ENCODE assay signal across 1 cellular context in the genomic region with DNA sequence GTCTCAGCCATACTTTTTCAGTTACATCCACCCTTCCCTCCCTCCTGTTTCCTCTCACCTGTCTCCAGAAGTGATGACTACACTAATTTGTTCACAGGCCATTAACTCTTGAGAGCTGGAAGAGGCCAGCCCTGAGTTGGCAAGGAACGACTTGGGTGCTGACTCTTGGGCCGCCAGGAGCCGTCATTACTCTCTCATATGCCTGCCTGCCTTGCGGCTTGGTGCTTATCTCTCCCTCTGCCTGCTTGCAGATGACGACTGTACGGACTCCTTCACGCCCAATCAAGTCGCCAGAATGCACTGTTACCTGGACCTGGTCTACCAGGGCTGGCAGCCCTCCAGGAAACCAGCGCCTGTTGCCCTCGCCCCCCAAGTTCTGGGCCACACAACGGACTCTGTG.
A peak's percentile ranks its signal among the peaks of the same experiment; 100 is the strongest.
TF ChIP-seq lines count a peak whose summit lies in the region.

No MANE protein-coding gene starts in this region.

TF ChIP-seq in K562, 482 proteins besides CTCF, POLR2A, EP300 and RAD21 (continued from another document and continues in another):
- TF ChIP-seq CUX1 (CRISPR knock-in tag; IDR thresholded peaks at IDR 0.05), result no peak
- no peak for TF ChIP-seq ZNF740 (CRISPR knock-in tag; IDR thresholded peaks at IDR 0.05)
- no peak for TF ChIP-seq ZNF740 (tag; IDR thresholded peaks at IDR 0.05)
- no peak for TF ChIP-seq ZNF639 (CRISPR knock-in tag; conservative IDR thresholded peaks at IDR 0.05 in 1 of 2, IDR thresholded peaks at IDR 0.05 in 1 of 2)
- no peak for TF ChIP-seq PRMT5 (CRISPR knock-in tag; IDR thresholded peaks at IDR 0.05)
- TF ChIP-seq TAF9B (IDR thresholded peaks at IDR 0.05; ENCODE audit: partially characterized antibody), result no peak
- no peak for TF ChIP-seq VEZF1 (CRISPR knock-in tag; IDR thresholded peaks at IDR 0.05)
- TF ChIP-seq, protein P1, sequence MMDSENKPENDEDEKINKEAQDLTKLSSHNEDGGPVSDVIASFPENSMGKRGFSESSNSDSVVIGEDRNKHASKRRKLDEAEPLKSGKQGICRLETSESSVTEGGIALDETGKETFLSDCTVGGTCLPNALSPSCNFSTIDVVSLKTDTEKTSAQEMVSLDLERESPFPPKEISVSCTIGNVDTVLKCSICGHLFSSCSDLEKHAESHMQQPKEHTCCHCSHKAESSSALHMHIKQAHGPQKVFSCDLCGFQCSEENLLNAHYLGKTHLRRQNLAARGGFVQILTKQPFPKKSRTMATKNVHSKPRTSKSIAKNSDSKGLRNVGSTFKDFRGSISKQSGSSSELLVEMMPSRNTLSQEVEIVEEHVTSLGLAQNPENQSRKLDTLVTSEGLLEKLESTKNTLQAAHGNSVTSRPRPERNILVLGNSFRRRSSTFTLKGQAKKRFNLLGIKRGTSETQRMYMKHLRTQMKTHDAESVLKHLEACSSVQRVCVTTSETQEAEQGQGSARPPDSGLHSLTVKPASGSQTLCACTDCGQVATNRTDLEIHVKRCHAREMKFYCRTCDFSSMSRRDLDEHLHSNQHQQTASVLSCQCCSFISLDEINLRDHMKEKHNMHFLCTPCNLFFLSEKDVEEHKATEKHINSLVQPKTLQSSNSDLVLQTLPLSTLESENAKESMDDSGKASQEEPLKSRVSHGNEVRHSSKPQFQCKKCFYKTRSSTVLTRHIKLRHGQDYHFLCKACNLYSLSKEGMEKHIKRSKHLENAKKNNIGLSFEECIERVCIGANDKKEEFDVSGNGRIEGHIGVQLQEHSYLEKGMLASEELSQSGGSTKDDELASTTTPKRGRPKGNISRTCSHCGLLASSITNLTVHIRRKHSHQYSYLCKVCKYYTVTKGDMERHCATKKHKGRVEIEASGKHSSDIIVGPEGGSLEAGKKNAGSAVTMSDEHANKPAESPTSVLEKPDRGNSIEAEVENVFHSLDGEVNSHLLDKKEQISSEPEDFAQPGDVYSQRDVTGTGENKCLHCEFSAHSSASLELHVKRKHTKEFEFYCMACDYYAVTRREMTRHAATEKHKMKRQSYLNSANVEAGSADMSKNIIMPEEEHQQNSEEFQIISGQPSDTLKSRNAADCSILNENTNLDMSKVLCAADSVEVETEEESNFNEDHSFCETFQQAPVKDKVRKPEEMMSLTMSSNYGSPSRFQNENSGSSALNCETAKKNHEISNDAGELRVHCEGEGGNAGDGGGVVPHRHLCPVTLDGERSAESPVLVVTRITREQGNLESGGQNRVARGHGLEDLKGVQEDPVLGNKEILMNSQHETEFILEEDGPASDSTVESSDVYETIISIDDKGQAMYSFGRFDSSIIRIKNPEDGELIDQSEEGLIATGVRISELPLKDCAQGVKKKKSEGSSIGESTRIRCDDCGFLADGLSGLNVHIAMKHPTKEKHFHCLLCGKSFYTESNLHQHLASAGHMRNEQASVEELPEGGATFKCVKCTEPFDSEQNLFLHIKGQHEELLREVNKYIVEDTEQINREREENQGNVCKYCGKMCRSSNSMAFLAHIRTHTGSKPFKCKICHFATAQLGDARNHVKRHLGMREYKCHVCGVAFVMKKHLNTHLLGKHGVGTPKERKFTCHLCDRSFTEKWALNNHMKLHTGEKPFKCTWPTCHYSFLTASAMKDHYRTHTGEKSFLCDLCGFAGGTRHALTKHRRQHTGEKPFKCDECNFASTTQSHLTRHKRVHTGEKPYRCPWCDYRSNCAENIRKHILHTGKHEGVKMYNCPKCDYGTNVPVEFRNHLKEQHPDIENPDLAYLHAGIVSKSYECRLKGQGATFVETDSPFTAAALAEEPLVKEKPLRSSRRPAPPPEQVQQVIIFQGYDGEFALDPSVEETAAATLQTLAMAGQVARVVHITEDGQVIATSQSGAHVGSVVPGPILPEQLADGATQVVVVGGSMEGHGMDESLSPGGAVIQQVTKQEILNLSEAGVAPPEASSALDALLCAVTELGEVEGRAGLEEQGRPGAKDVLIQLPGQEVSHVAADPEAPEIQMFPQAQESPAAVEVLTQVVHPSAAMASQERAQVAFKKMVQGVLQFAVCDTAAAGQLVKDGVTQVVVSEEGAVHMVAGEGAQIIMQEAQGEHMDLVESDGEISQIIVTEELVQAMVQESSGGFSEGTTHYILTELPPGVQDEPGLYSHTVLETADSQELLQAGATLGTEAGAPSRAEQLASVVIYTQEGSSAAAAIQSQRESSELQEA (IDR thresholded peaks at IDR 0.05; ENCODE audit: low read depth), result no peak
- TF ChIP-seq DPF2 (IDR thresholded peaks at IDR 0.05), result no peak
- TF ChIP-seq NFE2L1 (tag; IDR thresholded peaks at IDR 0.05; ENCODE audit: borderline replicate concordance, low read depth), result no peak
- peak; percentile 91 for TF ChIP-seq RFX5 (IDR thresholded peaks at IDR 0.05; ENCODE audit: low read depth, low read length)
- no peak for TF ChIP-seq ZC3H8 (IDR thresholded peaks at IDR 0.05)
- TF ChIP-seq CTBP1 (IDR thresholded peaks at IDR 0.05; ENCODE audit: borderline replicate concordance), result peak; percentile 70; the same call in 1 of the 2 replicates
- no peak for TF ChIP-seq FIP1L1 (IDR thresholded peaks at IDR 0.05; ENCODE audit: low read depth, low read length, poor library complexity, severe bottlenecking)
- no peak for TF ChIP-seq EZH2 (IDR thresholded peaks at IDR 0.05; ENCODE audit: borderline replicate concordance, low read depth, low read length)
- TF ChIP-seq C11orf30 (IDR thresholded peaks at IDR 0.05; ENCODE audit: low read depth), result peak; percentile 62; the same call in 1 of the 2 replicates
- no peak for TF ChIP-seq ZNF695 (CRISPR knock-in tag; IDR thresholded peaks at IDR 0.05)
- TF ChIP-seq, protein P2, sequence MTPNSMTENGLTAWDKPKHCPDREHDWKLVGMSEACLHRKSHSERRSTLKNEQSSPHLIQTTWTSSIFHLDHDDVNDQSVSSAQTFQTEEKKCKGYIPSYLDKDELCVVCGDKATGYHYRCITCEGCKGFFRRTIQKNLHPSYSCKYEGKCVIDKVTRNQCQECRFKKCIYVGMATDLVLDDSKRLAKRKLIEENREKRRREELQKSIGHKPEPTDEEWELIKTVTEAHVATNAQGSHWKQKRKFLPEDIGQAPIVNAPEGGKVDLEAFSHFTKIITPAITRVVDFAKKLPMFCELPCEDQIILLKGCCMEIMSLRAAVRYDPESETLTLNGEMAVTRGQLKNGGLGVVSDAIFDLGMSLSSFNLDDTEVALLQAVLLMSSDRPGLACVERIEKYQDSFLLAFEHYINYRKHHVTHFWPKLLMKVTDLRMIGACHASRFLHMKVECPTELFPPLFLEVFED (CRISPR knock-in tag; conservative IDR thresholded peaks at IDR 0.05), result no peak
- TF ChIP-seq, protein P3, sequence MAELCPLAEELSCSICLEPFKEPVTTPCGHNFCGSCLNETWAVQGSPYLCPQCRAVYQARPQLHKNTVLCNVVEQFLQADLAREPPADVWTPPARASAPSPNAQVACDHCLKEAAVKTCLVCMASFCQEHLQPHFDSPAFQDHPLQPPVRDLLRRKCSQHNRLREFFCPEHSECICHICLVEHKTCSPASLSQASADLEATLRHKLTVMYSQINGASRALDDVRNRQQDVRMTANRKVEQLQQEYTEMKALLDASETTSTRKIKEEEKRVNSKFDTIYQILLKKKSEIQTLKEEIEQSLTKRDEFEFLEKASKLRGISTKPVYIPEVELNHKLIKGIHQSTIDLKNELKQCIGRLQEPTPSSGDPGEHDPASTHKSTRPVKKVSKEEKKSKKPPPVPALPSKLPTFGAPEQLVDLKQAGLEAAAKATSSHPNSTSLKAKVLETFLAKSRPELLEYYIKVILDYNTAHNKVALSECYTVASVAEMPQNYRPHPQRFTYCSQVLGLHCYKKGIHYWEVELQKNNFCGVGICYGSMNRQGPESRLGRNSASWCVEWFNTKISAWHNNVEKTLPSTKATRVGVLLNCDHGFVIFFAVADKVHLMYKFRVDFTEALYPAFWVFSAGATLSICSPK (IDR thresholded peaks at IDR 0.05; ENCODE audit: borderline replicate concordance), result no peak
- no peak for TF ChIP-seq CREB1 (IDR thresholded peaks at IDR 0.05)
- peak; percentile 77 for TF ChIP-seq CREB1 (CRISPR knock-in tag; IDR thresholded peaks at IDR 0.05)
- peak in 1 of 2 experiments; percentile 54; a peak in 1 of 4 replicates for TF ChIP-seq RCOR1 (IDR thresholded peaks at IDR 0.05; ENCODE audit: borderline replicate concordance in 1 of 2, low read depth in 2 of 2, low read length in 2 of 2)
- TF ChIP-seq, protein P4, sequence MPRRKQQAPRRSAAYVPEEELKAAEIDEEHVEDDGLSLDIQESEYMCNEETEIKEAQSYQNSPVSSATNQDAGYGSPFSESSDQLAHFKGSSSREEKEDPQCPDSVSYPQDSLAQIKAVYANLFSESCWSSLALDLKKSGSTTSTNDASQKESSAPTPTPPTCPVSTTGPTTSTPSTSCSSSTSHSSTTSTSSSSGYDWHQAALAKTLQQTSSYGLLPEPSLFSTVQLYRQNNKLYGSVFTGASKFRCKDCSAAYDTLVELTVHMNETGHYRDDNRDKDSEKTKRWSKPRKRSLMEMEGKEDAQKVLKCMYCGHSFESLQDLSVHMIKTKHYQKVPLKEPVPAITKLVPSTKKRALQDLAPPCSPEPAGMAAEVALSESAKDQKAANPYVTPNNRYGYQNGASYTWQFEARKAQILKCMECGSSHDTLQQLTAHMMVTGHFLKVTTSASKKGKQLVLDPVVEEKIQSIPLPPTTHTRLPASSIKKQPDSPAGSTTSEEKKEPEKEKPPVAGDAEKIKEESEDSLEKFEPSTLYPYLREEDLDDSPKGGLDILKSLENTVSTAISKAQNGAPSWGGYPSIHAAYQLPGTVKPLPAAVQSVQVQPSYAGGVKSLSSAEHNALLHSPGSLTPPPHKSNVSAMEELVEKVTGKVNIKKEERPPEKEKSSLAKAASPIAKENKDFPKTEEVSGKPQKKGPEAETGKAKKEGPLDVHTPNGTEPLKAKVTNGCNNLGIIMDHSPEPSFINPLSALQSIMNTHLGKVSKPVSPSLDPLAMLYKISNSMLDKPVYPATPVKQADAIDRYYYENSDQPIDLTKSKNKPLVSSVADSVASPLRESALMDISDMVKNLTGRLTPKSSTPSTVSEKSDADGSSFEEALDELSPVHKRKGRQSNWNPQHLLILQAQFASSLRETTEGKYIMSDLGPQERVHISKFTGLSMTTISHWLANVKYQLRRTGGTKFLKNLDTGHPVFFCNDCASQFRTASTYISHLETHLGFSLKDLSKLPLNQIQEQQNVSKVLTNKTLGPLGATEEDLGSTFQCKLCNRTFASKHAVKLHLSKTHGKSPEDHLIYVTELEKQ (CRISPR knock-in tag; IDR thresholded peaks at IDR 0.05), result no peak
- TF ChIP-seq ATF1 (CRISPR knock-in tag; IDR thresholded peaks at IDR 0.05), result no peak
- peak; percentile 84 for TF ChIP-seq ATF1 (tag; IDR thresholded peaks at IDR 0.05)
- peak; percentile 47; the same call in 1 of the 2 replicates for TF ChIP-seq ARID1B (IDR thresholded peaks at IDR 0.05)
- no peak for TF ChIP-seq ZNF3 (CRISPR knock-in tag; IDR thresholded peaks at IDR 0.05)
- TF ChIP-seq MIER1 (IDR thresholded peaks at IDR 0.05; ENCODE audit: low read depth), result no peak
- TF ChIP-seq CBFA2T3 (IDR thresholded peaks at IDR 0.05), result peak; percentile 21; the same call in 1 of the 2 replicates
- TF ChIP-seq PHF21A (IDR thresholded peaks at IDR 0.05; ENCODE audit: borderline replicate concordance, low read depth), result no peak
